37 cellular contexts compared by ENCODE assay signal in the genomic region with DNA sequence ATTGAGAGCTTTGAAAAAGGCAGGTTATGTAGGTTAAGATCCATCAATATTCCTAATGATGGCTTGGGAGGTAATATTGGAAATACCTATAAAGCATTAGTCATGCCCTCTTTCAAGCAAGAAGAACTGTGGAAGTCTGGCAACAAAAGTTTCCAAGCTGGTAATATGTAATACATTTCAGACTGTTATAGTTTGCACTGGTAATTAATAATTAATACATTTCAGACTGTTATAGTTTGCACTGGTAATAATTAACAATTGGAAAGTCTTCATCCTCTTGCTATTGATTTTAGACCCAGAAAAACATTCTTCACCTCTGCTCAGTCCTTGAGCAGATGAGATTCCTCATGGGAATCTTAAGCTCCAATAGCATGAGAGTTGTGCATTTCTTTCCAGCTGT. TPM values are rescaled to one million over a fixed set of nuclear protein-coding genes. Genes with fewer than 3 reads are reported as not detected.
DNase-seq lines count a peak whose midpoint lies in the region; ATAC-seq and FAIRE-seq lines count a peak whose summit lies in the region.
"Had no signal": no experiment of that assay in that cellular context is flagged by ENCODE, and none has a peak within 500 bp of the region (broad histone marks: within the 10 kb centered on the region; RNA-seq: fewer than 3 reads in every experiment).

No MANE protein-coding gene starts in this region.

- no peak overlapping the region for H3K9ac ChIP-seq in mesenchymal stem cell (ENCODE audit: low read length)
- H3K9ac ChIP-seq: KMS-11 had no signal

- peak overlapping the region; percentile 67 for H3K27ac ChIP-seq in mesenchymal stem cell (ENCODE audit: low read length, poor library complexity, severe bottlenecking)
- H3K27ac ChIP-seq: esophagus muscularis mucosa, heart left ventricle, KMS-11, neutrophil, PC-9, tibial artery had no signal

- no peak overlapping the region for H2AK5ac ChIP-seq in mesenchymal stem cell (ENCODE audit: low read length, severe bottlenecking)

- no peak overlapping the region for H3K4me3 Mint-ChIP-seq in natural killer cell treated with Interleukin-12 subunit alpha and Interleukin-12 subunit beta and Interleukin-15 and Interleukin-18, amount 100 ng/mL, for 72 hours
- H3K4me3 Mint-ChIP-seq: activated CD4-positive, alpha-beta memory T cell treated with anti-CD3 and anti-CD28 coated beads for 36 hours; activated T-helper 1 cell treated with anti-CD3 and anti-CD28 coated beads, Interleukin-12 subunit alpha, Interleukin-12 subunit beta, Interleukin-2, Interleukin-4 antibody, amounts not matched to agents 30 ng/mL and 10 ng/mL and 1 ng/mL, durations not matched to agents 14 hours and 24 hours and 36 hours; B cell; CD4-positive, alpha-beta memory T cell; central memory CD8-positive, alpha-beta T cell; dendritic cell treated with granulocyte-macrophage colony-stimulating factor and Interleukin-4, amounts not matched to agents 40 ng/mL and 50 ng/mL, for 4 days; H9; mesothelial cell of epicardium had no signal

- no peaks in the 10 kb centered on the region for H3K27me3 ChIP-seq in mesenchymal stem cell (ENCODE audit: control insufficient read depth in 1 of 2, insufficient read depth in 1 of 2, low read length in 2 of 2)
- H3K27me3 ChIP-seq: esophagus muscularis mucosa, heart left ventricle, neutrophil, tibial artery had no signal

- H2BK12ac ChIP-seq in mesenchymal stem cell (ENCODE audit: low read length in 2 of 2) = no peak overlapping the region

- no peak overlapping the region for H3K18ac ChIP-seq in mesenchymal stem cell (ENCODE audit: low read depth in 1 of 2, low read length in 2 of 2)

- no peaks in the 10 kb centered on the region for H3K27me3 Mint-ChIP-seq in natural killer cell treated with Interleukin-12 subunit alpha and Interleukin-12 subunit beta and Interleukin-15 and Interleukin-18, amount 100 ng/mL, for 72 hours
- H3K27me3 Mint-ChIP-seq: activated CD4-positive, alpha-beta memory T cell treated with anti-CD3 and anti-CD28 coated beads for 36 hours; B cell; CD4-positive, alpha-beta memory T cell; central memory CD8-positive, alpha-beta T cell; dendritic cell treated with granulocyte-macrophage colony-stimulating factor and Interleukin-4, amounts not matched to agents 40 ng/mL and 50 ng/mL, for 4 days had no signal

- no peaks in the 10 kb centered on the region for H3K4me1 Mint-ChIP-seq in natural killer cell treated with Interleukin-12 subunit alpha and Interleukin-12 subunit beta and Interleukin-15 and Interleukin-18, amount 100 ng/mL, for 72 hours (ENCODE audit: low read depth in 2 of 2)
- H3K4me1 Mint-ChIP-seq: B cell; CD4-positive, alpha-beta memory T cell; central memory CD8-positive, alpha-beta T cell; H9 had no signal

- H3K4me1 ChIP-seq in mesenchymal stem cell (ENCODE audit: control insufficient read depth, insufficient read depth, low read depth, low read length) = peaks cover 12% of the 10 kb centered on the region
- H3K4me1 ChIP-seq: esophagus muscularis mucosa, heart left ventricle, tibial artery had no signal

- no peaks in the 10 kb centered on the region for H3K9me3 ChIP-seq in mesenchymal stem cell (ENCODE audit: control insufficient read depth, low read length)
- H3K9me3 ChIP-seq: esophagus muscularis mucosa, heart left ventricle, neutrophil, tibial artery had no signal

- H3K14ac ChIP-seq in mesenchymal stem cell (ENCODE audit: low read length in 2 of 2) = no peak overlapping the region

- no peak overlapping the region for H3K4me2 ChIP-seq in mesenchymal stem cell (ENCODE audit: low read length, poor library complexity, severe bottlenecking)
- H3K4me2 ChIP-seq: KMS-11, PC-9 had no signal

- H3K36me3 ChIP-seq in mesenchymal stem cell (ENCODE audit: control insufficient read depth in 1 of 2, insufficient read depth in 2 of 2, low read depth in 1 of 2, low read length in 2 of 2) = no peaks in the 10 kb centered on the region
- H3K36me3 ChIP-seq: esophagus muscularis mucosa, heart left ventricle, neutrophil, tibial artery had no signal

- H3K79me1 ChIP-seq in mesenchymal stem cell (replicated peaks; ENCODE audit: low read length, poor library complexity, severe bottlenecking) = no peaks in the 10 kb centered on the region

- H2BK15ac ChIP-seq in mesenchymal stem cell (ENCODE audit: low read depth, poor library complexity, severe bottlenecking) = no peak overlapping the region

- no peak overlapping the region for H2BK120ac ChIP-seq in mesenchymal stem cell (ENCODE audit: low read depth, low read length)

- peak; percentile 51 for ATAC-seq in GM21528 (IDR thresholded peaks at IDR 0.05; ENCODE audit: low FRiP score, unreplicated experiment)
- ATAC-seq in natural killer cell treated with Interleukin-12 subunit alpha and Interleukin-12 subunit beta and Interleukin-15 and Interleukin-18, amount 100 ng/mL, for 72 hours = no peak
- no peak for ATAC-seq in HG03520 (IDR thresholded peaks at IDR 0.05; ENCODE audit: unreplicated experiment)
- ATAC-seq: activated CD4-positive, CD25-positive, alpha-beta regulatory T cell treated with anti-CD3 and anti-CD28 coated beads, Interleukin-2, amount 50 U/mL, for 24 hours; heart left ventricle; Right ventricle myocardium inferior; sciatic nerve had no signal

- H3K4ac ChIP-seq in mesenchymal stem cell (ENCODE audit: low read depth in 1 of 2, low read length in 2 of 2) = no peak overlapping the region

- no peak overlapping the region for H4K91ac ChIP-seq in mesenchymal stem cell (ENCODE audit: low read length)

- peak; percentile 93 for FAIRE-seq in GM18507 (lab: Jason Lieb, UNC)
- FAIRE-seq: GM12891 had no signal

- H3K23ac ChIP-seq in mesenchymal stem cell (ENCODE audit: low read length in 2 of 2) = no peak overlapping the region

- H2BK5ac ChIP-seq in mesenchymal stem cell (ENCODE audit: low read depth, low read length, poor library complexity, severe bottlenecking) = no peak overlapping the region

- no peak overlapping the region for H3K4me3 ChIP-seq in mesenchymal stem cell (ENCODE audit: insufficient read depth in 1 of 2, low read depth in 1 of 2, low read length in 2 of 2)
- H3K4me3 ChIP-seq: esophagus muscularis mucosa, heart left ventricle, PC-9, tibial artery had no signal

- no peak overlapping the region for H4K8ac ChIP-seq in mesenchymal stem cell (ENCODE audit: low read length)

- no peak for DNase-seq in GM18507 (ENCODE audit: extremely low spot score, insufficient read length, low read depth)
- peak; percentile 7 for DNase-seq in HT-29 (ENCODE audit: low spot score)
- no peak for DNase-seq in mesenchymal stem cell
- DNase-seq in natural killer cell treated with Interleukin-12 subunit alpha and Interleukin-12 subunit beta and Interleukin-15 and Interleukin-18, amount 100 ng/mL, for 72 hours (ENCODE audit: low spot score) = no peak
- DNase-seq in NCI-H146 (lab: John Stamatoyannopoulos, UW) = no peak
- no peak for DNase-seq in NCI-H2171 (lab: John Stamatoyannopoulos, UW)
- DNase-seq: activated CD4-positive, alpha-beta memory T cell treated with anti-CD3 and anti-CD28 coated beads for 36 hours; activated CD8-positive, alpha-beta memory T cell treated with anti-CD3 and anti-CD28 coated beads, Interleukin-2, amount 50 U/mL, for 4 hours; activated naive CD4-positive, alpha-beta T cell treated with Interleukin-2 at 50 U/mL for 16 hours; CD4-positive, alpha-beta memory T cell; EL; foreskin fibroblast; H9; heart left ventricle; islet precursor cell; NCI-H1417; NCI-H2081; NCI-H345; NCI-H69; PC-9; stimulated activated CD4-positive, alpha-beta T cell treated with anti-CD3 and anti-CD28 coated beads, Interleukin-4, amount 100 ng/mL, for 1 hour; T-helper 2 cell; tibial artery had no signal

- no peak overlapping the region for H3K27ac Mint-ChIP-seq in natural killer cell treated with Interleukin-12 subunit alpha and Interleukin-12 subunit beta and Interleukin-15 and Interleukin-18, amount 100 ng/mL, for 72 hours
- H3K27ac Mint-ChIP-seq: activated CD4-positive, alpha-beta memory T cell treated with anti-CD3 and anti-CD28 coated beads for 36 hours; activated T-helper 1 cell treated with anti-CD3 and anti-CD28 coated beads, Interleukin-12 subunit alpha, Interleukin-12 subunit beta, Interleukin-2, Interleukin-4 antibody, amounts not matched to agents 30 ng/mL and 10 ng/mL and 1 ng/mL, durations not matched to agents 14 hours and 24 hours and 36 hours; B cell; CD4-positive, alpha-beta memory T cell; dendritic cell treated with granulocyte-macrophage colony-stimulating factor and Interleukin-4, amounts not matched to agents 40 ng/mL and 50 ng/mL, for 4 days; H9; mesothelial cell of epicardium had no signal

- H2AFZ ChIP-seq in mesenchymal stem cell (ENCODE audit: low read depth, low read length) = no peak overlapping the region
- H2AFZ ChIP-seq: PC-9 had no signal

- no peaks in the 10 kb centered on the region for H3K9me3 Mint-ChIP-seq in natural killer cell treated with Interleukin-12 subunit alpha and Interleukin-12 subunit beta and Interleukin-15 and Interleukin-18, amount 100 ng/mL, for 72 hours
- H3K9me3 Mint-ChIP-seq: activated CD4-positive, alpha-beta memory T cell treated with anti-CD3 and anti-CD28 coated beads for 36 hours; activated T-helper 1 cell treated with anti-CD3 and anti-CD28 coated beads, Interleukin-12 subunit alpha, Interleukin-12 subunit beta, Interleukin-2, Interleukin-4 antibody, amounts not matched to agents 30 ng/mL and 10 ng/mL and 1 ng/mL, durations not matched to agents 14 hours and 24 hours and 36 hours; CD4-positive, alpha-beta memory T cell; central memory CD8-positive, alpha-beta T cell; dendritic cell treated with granulocyte-macrophage colony-stimulating factor and Interleukin-4, amounts not matched to agents 40 ng/mL and 50 ng/mL, for 4 days; H9; mesothelial cell of epicardium had no signal

- H3K36me3 Mint-ChIP-seq in natural killer cell treated with Interleukin-12 subunit alpha and Interleukin-12 subunit beta and Interleukin-15 and Interleukin-18, amount 100 ng/mL, for 72 hours = no peaks in the 10 kb centered on the region
- H3K36me3 Mint-ChIP-seq: activated CD4-positive, alpha-beta memory T cell treated with anti-CD3 and anti-CD28 coated beads for 36 hours; mesothelial cell of epicardium had no signal

RNA-seq across cellular contexts. Expression of gene WDR89, which starts 29.0 kb away (rescaled TPM):
- 3.7 and 4.0 TPM in 2 replicates for total RNA-seq in HT-29 (2014; rRNA removed; shearing (Covaris generic))
- polyA plus RNA-seq in mesenchymal stem cell (2013, experiment 1 of 2) = 5.1 TPM
- polyA plus RNA-seq in mesenchymal stem cell (2013, experiment 2 of 2) = 5.3 TPM
- total RNA-seq in natural killer cell treated with Interleukin-12 subunit alpha and Interleukin-12 subunit beta and Interleukin-15 and Interleukin-18, amount 100 ng/mL, for 72 hours = 10 to 100 TPM; 22.3 to 22.7 TPM

RNA-seq across cellular contexts. Expression of gene SGPP1, which starts 57.2 kb away (rescaled TPM):
- 6.5 and 11.1 TPM in 2 replicates for total RNA-seq in HT-29 (2014; rRNA removed; shearing (Covaris generic))
- 18.8 TPM for polyA plus RNA-seq in mesenchymal stem cell (2013, experiment 1 of 2)
- 21.8 TPM for polyA plus RNA-seq in mesenchymal stem cell (2013, experiment 2 of 2)
- 10 to 100 TPM; 10.9 to 15.0 TPM for total RNA-seq in natural killer cell treated with Interleukin-12 subunit alpha and Interleukin-12 subunit beta and Interleukin-15 and Interleukin-18, amount 100 ng/mL, for 72 hours
